8 cellular contexts compared by ENCODE assay signal in the genomic region with DNA sequence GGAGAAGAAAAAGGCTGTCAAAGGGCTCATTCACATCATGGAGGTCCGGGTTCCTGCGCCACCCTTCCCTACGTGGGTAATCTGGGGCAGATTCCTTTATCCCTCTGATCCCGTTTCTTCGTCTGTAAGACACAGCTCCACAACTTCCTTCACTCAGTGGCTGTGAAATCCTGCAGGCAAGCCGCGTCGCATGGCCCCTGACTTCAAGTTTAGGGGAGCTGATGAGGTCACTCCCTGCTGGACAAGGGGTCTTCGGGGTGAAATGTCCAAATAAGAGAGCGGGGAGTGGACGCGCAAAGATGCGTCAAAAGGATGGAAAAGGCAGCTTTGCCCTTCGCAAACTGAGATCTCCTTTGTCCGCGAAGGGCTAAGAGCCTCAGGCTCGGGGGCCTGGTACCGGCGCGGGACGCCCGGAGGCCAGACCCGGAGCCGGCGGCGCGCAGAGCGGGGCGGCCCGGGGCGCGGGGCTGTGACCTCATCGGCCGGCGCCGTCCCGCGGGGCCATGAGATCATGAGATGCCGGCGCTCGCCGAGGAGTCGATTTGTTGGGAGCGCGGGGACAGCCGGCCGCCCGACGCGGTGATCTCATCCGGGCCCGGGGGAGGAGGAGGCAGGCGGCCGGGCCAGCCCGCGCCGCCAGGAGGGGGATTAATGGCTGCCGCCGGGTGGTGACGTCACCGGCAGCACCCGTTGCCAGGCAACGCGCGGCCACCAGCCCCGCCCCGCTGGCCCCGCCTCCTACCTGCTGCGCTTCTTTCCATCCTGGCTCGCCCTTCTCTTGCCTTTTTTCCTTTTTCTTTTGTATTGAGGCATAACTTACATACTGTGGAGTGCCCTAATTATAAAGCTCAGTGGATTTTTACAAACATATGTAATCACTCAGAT.
A peak's percentile ranks its signal among the peaks of the same experiment; 100 is the strongest.
DNase-seq lines count a peak whose midpoint lies in the region; ATAC-seq, FAIRE-seq and TF ChIP-seq lines count a peak whose summit lies in the region.

No MANE protein-coding gene starts in this region.

- H3K4me1 ChIP-seq in DOHH2 (ENCODE audit: control insufficient read depth, low read length), result peaks cover 80% of the 10 kb centered on the region
- H3K4me1 ChIP-seq in Karpas-422 (ENCODE audit: low read length), result peaks cover 22% of the 10 kb centered on the region

- H3K9me2 ChIP-seq in DOHH2 (replicated peaks; ENCODE audit: control insufficient read depth, low read length), result no peaks in the 10 kb centered on the region
- H3K9me2 ChIP-seq in Karpas-422 (replicated peaks; ENCODE audit: insufficient read depth, low read length), result no peaks in the 10 kb centered on the region

- H3K27me3 Mint-ChIP-seq in activated T-helper 2 cell treated with anti-CD3 and anti-CD28 coated beads, Interferon-gamma antibody, Interleukin-2, Interleukin-4, amounts not matched to agents 10 μg/mL and 5 μg/mL and 100 μg/mL, durations not matched to agents 14 hours and 24 hours and 36 hours (ENCODE audit: low read depth), result peaks cover 5% of the 10 kb centered on the region
- H3K27me3 Mint-ChIP-seq in natural killer cell treated with Interleukin-12 subunit alpha and Interleukin-12 subunit beta and Interleukin-15 and Interleukin-18, amount 100 ng/mL, for 72 hours, result no peaks in the 10 kb centered on the region

- H3K9ac ChIP-seq in Karpas-422 (ENCODE audit: low read length), result peak overlapping the region; percentile 88

- H3K9me3 Mint-ChIP-seq in activated T-helper 2 cell treated with anti-CD3 and anti-CD28 coated beads, Interferon-gamma antibody, Interleukin-2, Interleukin-4, amounts not matched to agents 10 μg/mL and 5 μg/mL and 100 μg/mL, durations not matched to agents 14 hours and 24 hours and 36 hours, result no peaks in the 10 kb centered on the region
- no peaks in the 10 kb centered on the region for H3K9me3 Mint-ChIP-seq in natural killer cell treated with Interleukin-12 subunit alpha and Interleukin-12 subunit beta and Interleukin-15 and Interleukin-18, amount 100 ng/mL, for 72 hours

- H3K79me2 ChIP-seq in DOHH2 (ENCODE audit: control insufficient read depth, low read length), result peaks cover 26% of the 10 kb centered on the region
- H3K79me2 ChIP-seq in Karpas-422 (ENCODE audit: low read length), result no peaks in the 10 kb centered on the region

- H3K36me3 Mint-ChIP-seq in activated T-helper 2 cell treated with anti-CD3 and anti-CD28 coated beads, Interferon-gamma antibody, Interleukin-2, Interleukin-4, amounts not matched to agents 10 μg/mL and 5 μg/mL and 100 μg/mL, durations not matched to agents 14 hours and 24 hours and 36 hours (ENCODE audit: low read depth), result no peaks in the 10 kb centered on the region
- H3K36me3 Mint-ChIP-seq in natural killer cell treated with Interleukin-12 subunit alpha and Interleukin-12 subunit beta and Interleukin-15 and Interleukin-18, amount 100 ng/mL, for 72 hours, result no peaks in the 10 kb centered on the region

- TF ChIP-seq CTCF in DOHH2 (IDR thresholded peaks at IDR 0.05; ENCODE audit: low read depth, low read length, poor library complexity, severe bottlenecking), result no peak

- H3K4me2 ChIP-seq in DOHH2 (ENCODE audit: low read length) (peak overlapping the region; percentile 92), Karpas-422 (ENCODE audit: low read depth, low read length, poor library complexity, severe bottlenecking) (peak overlapping the region; percentile 97)

- H3K4me1 Mint-ChIP-seq in activated T-helper 2 cell treated with anti-CD3 and anti-CD28 coated beads, Interferon-gamma antibody, Interleukin-2, Interleukin-4, amounts not matched to agents 10 μg/mL and 5 μg/mL and 100 μg/mL, durations not matched to agents 14 hours and 24 hours and 36 hours (ENCODE audit: low read depth), result peaks cover 13% of the 10 kb centered on the region
- H3K4me1 Mint-ChIP-seq in natural killer cell treated with Interleukin-12 subunit alpha and Interleukin-12 subunit beta and Interleukin-15 and Interleukin-18, amount 100 ng/mL, for 72 hours (ENCODE audit: low read depth in 2 of 2), result peaks cover 17 to 21% of the 10 kb centered on the region in 2 donors

- H3K27ac ChIP-seq in DOHH2 (ENCODE audit: low read depth, low read length) (peak overlapping the region; percentile 95), Karpas-422 (ENCODE audit: low read length) (peak overlapping the region; percentile 40; the same call in 1 of the 2 replicates)

- no peak for FAIRE-seq in RCC 7860 (lab: Jason Lieb, UNC)

- peaks cover 23% of the 10 kb centered on the region for H3F3A ChIP-seq in DOHH2 (ENCODE audit: control insufficient read depth, insufficient read depth)

- H3K27ac Mint-ChIP-seq in activated T-helper 2 cell treated with anti-CD3 and anti-CD28 coated beads, Interferon-gamma antibody, Interleukin-2, Interleukin-4, amounts not matched to agents 10 μg/mL and 5 μg/mL and 100 μg/mL, durations not matched to agents 14 hours and 24 hours and 36 hours, result peak overlapping the region; percentile 95
- H3K27ac Mint-ChIP-seq in natural killer cell treated with Interleukin-12 subunit alpha and Interleukin-12 subunit beta and Interleukin-15 and Interleukin-18, amount 100 ng/mL, for 72 hours, result peak overlapping the region; percentile 89

- no peaks in the 10 kb centered on the region for H3K27me3 ChIP-seq in DOHH2 (ENCODE audit: control insufficient read depth, low read length)
- no peaks in the 10 kb centered on the region for H3K27me3 ChIP-seq in Karpas-422 (ENCODE audit: low read length)

- peak overlapping the region; percentile 95 for H3K4me3 Mint-ChIP-seq in activated T-helper 2 cell treated with anti-CD3 and anti-CD28 coated beads, Interferon-gamma antibody, Interleukin-2, Interleukin-4, amounts not matched to agents 10 μg/mL and 5 μg/mL and 100 μg/mL, durations not matched to agents 14 hours and 24 hours and 36 hours (ENCODE audit: low read depth)
- H3K4me3 Mint-ChIP-seq in natural killer cell treated with Interleukin-12 subunit alpha and Interleukin-12 subunit beta and Interleukin-15 and Interleukin-18, amount 100 ng/mL, for 72 hours, result peak overlapping the region; percentile 82

- intact Hi-C loops in activated T-helper 2 cell treated with anti-CD3 and anti-CD28 coated beads, Interferon-gamma antibody, Interleukin-2, Interleukin-4, amounts not matched to agents 10 μg/mL and 5 μg/mL and 100 μg/mL, durations not matched to agents 14 hours and 24 hours and 36 hours (cut with micrococcal nuclease), result loop anchor here (1.0 to 5.0 kb wide), 3 partner anchors 81 to 315 kb away; partner anchors contain the start of genes RNFT2 and SPRING1

- peak; percentile 82 for ATAC-seq in GM21825 (IDR thresholded peaks at IDR 0.05; ENCODE audit: unreplicated experiment)
- peak; percentile 96 to 98 for ATAC-seq in natural killer cell treated with Interleukin-12 subunit alpha and Interleukin-12 subunit beta and Interleukin-15 and Interleukin-18, amount 100 ng/mL, for 72 hours

- peaks cover 21% of the 10 kb centered on the region for H3K36me3 ChIP-seq in DOHH2 (ENCODE audit: control insufficient read depth, low read length)
- H3K36me3 ChIP-seq in Karpas-422 (ENCODE audit: insufficient read depth, low read length), result no peaks in the 10 kb centered on the region

- DNase-seq in Karpas-422 (peak; percentile 94), RCC 7860 (ENCODE audit: low spot score) (peak; percentile 87), fibroblast of peridontal ligament (ENCODE audit: extremely low read depth) (peak; percentile 87)
- DNase-seq in activated T-helper 2 cell treated with anti-CD3 and anti-CD28 coated beads, Interferon-gamma antibody, Interleukin-2, Interleukin-4, amounts not matched to agents 10 μg/mL and 5 μg/mL and 100 μg/mL, durations not matched to agents 14 hours and 24 hours and 36 hours (ENCODE audit: low spot score), result peak; percentile 85
- DNase-seq in natural killer cell treated with Interleukin-12 subunit alpha and Interleukin-12 subunit beta and Interleukin-15 and Interleukin-18, amount 100 ng/mL, for 72 hours (ENCODE audit: low spot score), result peak; percentile 93
- DNase-seq in stimulated activated naive CD4-positive, alpha-beta T cell treated with Interleukin-2 at 50 U/mL for 16 hours (lab: John Stamatoyannopoulos, UW), result peak; percentile 83

- no peaks in the 10 kb centered on the region for H4K20me1 ChIP-seq in DOHH2 (ENCODE audit: control insufficient read depth, insufficient read depth, low read depth, low read length)
- no peaks in the 10 kb centered on the region for H4K20me1 ChIP-seq in Karpas-422 (ENCODE audit: insufficient read depth, low read depth, low read length)

- no peaks in the 10 kb centered on the region for H3K9me3 ChIP-seq in DOHH2 (ENCODE audit: control insufficient read depth, insufficient read depth, low read length)
- no peaks in the 10 kb centered on the region for H3K9me3 ChIP-seq in Karpas-422 (ENCODE audit: low read length)

- peak overlapping the region; percentile 97 for H3K4me3 ChIP-seq in DOHH2 (ENCODE audit: low read length)
- H3K4me3 ChIP-seq in Karpas-422 (ENCODE audit: low read length), result peak overlapping the region; percentile 85

- H2AFZ ChIP-seq in Karpas-422 (ENCODE audit: low read length), result peak overlapping the region; percentile 90

Comparison
In these comparisons a context has a peak if more than half of its experiments do, and no peak if none do; other contexts are left out.
1. Peak in every context shown above with its lines: DNase-seq, ATAC-seq, H3K4me3 ChIP-seq and H3K27ac ChIP-seq.